Comparison of ENCODE assay signal across 9 cellular contexts in the genomic region with DNA sequence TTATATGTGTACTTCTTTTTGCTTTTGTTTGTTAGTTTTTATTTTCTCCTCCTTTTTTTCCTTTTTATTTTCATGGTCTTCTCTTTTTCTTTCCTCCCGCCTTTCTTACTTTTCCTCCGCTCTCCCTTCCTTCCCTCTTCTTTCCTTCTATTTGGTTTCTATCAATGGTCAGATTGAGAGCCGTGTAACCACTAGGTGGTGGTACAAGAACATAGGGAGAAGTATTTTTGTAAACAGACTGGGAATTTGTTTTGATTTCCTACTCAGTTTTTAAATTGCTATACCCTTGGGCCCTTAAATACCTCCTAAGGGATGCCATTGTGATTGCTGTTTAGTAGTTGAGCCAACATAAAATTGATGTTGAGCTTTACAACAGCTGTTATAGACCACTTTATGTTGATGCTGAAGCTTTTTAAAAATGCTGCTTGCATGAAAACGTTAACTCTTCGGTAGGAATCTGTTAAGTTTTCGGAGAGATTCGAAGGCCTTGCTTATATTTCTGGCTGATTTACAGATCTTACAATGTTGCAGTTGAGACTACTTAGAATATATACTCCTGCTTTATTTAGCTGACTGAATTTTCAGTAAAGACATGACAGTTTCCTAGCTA.
A peak's percentile ranks its signal among the peaks of the same experiment; 100 is the strongest.
DNase-seq lines count a peak whose midpoint lies in the region; FAIRE-seq and TF ChIP-seq lines count a peak whose summit lies in the region.
"Had no signal": no experiment of that assay in that cellular context is flagged by ENCODE, and none has a peak within 500 bp of the region (broad histone marks: within the 10 kb centered on the region; RNA-seq: fewer than 3 reads in every experiment).

No MANE protein-coding gene starts in this region.

- peaks cover 34% of the 10 kb centered on the region for H3K4me1 Mint-ChIP-seq in activated naive CD8-positive, alpha-beta T cell treated with anti-CD3 and anti-CD28 coated beads for 36 hours

- H3K27ac ChIP-seq in stomach = no peak overlapping the region

- intact Hi-C loops in stomach (cut with DNase I; ENCODE audit: low total_unique reads) = loop anchor here (10.0 kb wide), 1 partner anchor 360 kb away; no protein-coding TSS in a partner anchor

- peaks cover 0 to 5% (median 0%) of the 10 kb centered on the region in 4 donors for H3K4me1 ChIP-seq in stomach

- peak; percentile 92 for FAIRE-seq in GM18507 (lab: Jason Lieb, UNC)

- H3K36me3 Mint-ChIP-seq in activated naive CD8-positive, alpha-beta T cell treated with anti-CD3 and anti-CD28 coated beads for 36 hours = peaks cover 8% of the 10 kb centered on the region

- H3K4me3 Mint-ChIP-seq in activated naive CD8-positive, alpha-beta T cell treated with anti-CD3 and anti-CD28 coated beads for 36 hours = peak overlapping the region; percentile 22
- H3K4me3 Mint-ChIP-seq: activated B cell treated with CpG ODN at 0.5 μM for 24 hours had no signal

- TF ChIP-seq CTCF in stomach (IDR thresholded peaks at IDR 0.05) = peak in 4 of 7 experiments; percentile 37 to 48 (median 46)

- H3K9me3 Mint-ChIP-seq in activated naive CD8-positive, alpha-beta T cell treated with anti-CD3 and anti-CD28 coated beads for 36 hours = peaks cover 5% of the 10 kb centered on the region
- H3K9me3 Mint-ChIP-seq: activated B cell treated with CpG ODN at 0.5 μM for 24 hours had no signal

- TF ChIP-seq EP300 in stomach (IDR thresholded peaks at IDR 0.05) = no peak

- DNase-seq in CD1c-positive myeloid dendritic cell (ENCODE audit: extremely low spot score) = peak; percentile 59
- DNase-seq in GM18507 (ENCODE audit: extremely low spot score, insufficient read length, low read depth) = no peak
- peak; percentile 65 for DNase-seq in NCI-H345 (lab: John Stamatoyannopoulos, UW)
- DNase-seq in activated naive CD8-positive, alpha-beta T cell treated with anti-CD3 and anti-CD28 coated beads for 36 hours = no peak
- DNase-seq in iPS DF 19.7 (ENCODE audit: low read depth, low spot score) = peak; percentile 35
- DNase-seq in stomach = no peak
- no peak for DNase-seq in NK-92 treated with Interleukin-12 subunit alpha and Interleukin-12 subunit beta, amount 100 ng/mL, for 24 hours (lab: John Stamatoyannopoulos, UW)
- no peak for DNase-seq in ureter (ENCODE audit: low spot score)
- DNase-seq: activated B cell treated with CpG ODN at 0.5 μM for 24 hours had no signal

- no peaks in the 10 kb centered on the region for H3K36me3 ChIP-seq in stomach

- no peaks in the 10 kb centered on the region for H3K9me3 ChIP-seq in stomach

- 45 to 64% (median 50%) methylated on average over 7 of the region's 7 CpGs for WGBS in stomach, 5 donors

- no peak overlapping the region for H3K4me3 ChIP-seq in stomach

- no peak overlapping the region for H3K27ac Mint-ChIP-seq in activated naive CD8-positive, alpha-beta T cell treated with anti-CD3 and anti-CD28 coated beads for 36 hours
- H3K27ac Mint-ChIP-seq: activated B cell treated with CpG ODN at 0.5 μM for 24 hours had no signal

- no peaks in the 10 kb centered on the region for H3K27me3 Mint-ChIP-seq in activated naive CD8-positive, alpha-beta T cell treated with anti-CD3 and anti-CD28 coated beads for 36 hours
- H3K27me3 Mint-ChIP-seq: activated B cell treated with CpG ODN at 0.5 μM for 24 hours had no signal

- H3K27me3 ChIP-seq in stomach = no peaks in the 10 kb centered on the region

- no peak for TF ChIP-seq POLR2A in stomach (IDR thresholded peaks at IDR 0.05)

Comparison
In these comparisons a context has a peak if more than half of its experiments do, and no peak if none do; other contexts are left out.
1. DNase-seq: peak in CD1c-positive myeloid dendritic cell (single experiment), NCI-H345 (single experiment) and iPS DF 19.7 (single experiment); none in GM18507 (single experiment), activated naive CD8-positive, alpha-beta T cell treated with anti-CD3 and anti-CD28 coated beads for 36 hours (single experiment), stomach (single experiment), NK-92 treated with Interleukin-12 subunit alpha and Interleukin-12 subunit beta, amount 100 ng/mL, for 24 hours (single experiment) and ureter (single experiment).